Comparison of ENCODE assay signal across 1 cellular context in the genomic region with DNA sequence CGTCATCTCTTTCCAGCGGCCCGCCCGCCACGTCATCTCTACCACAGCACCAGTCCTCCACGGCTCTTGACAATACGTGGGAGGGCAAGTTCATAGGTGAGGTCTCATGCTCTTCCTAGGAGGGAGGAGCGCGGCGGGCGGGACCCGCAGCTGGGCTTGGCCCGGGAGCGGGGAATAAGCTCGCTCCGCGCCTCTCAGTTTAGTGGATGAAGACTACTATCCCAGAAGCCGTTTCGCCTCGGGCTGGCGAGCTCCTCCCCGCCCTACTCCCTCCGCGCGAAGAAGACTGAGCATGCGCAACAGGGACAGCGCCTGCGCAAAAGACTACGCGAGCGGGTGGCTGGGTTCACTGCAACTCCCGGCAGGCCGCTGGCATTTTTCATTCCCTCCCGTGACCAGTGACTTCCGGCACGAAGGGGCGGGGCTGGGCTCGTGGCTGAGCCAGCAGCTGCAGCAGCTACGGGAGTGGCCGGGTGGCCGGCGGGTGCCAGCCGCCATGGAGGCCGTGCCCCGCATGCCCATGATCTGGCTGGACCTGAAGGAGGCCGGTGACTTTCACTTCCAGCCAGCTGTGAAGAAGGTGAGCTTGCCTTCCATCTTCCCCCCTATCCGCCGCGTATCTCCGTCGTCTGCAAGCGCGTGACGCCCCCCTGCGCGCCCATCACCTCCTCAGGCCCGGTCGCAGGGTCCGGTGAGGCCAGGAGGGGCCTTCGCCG.
TF ChIP-seq lines count a peak whose summit lies in the region.

Gene PTPN23, plus strand, starts transcription at position 421 of the 716 bp plus-strand sequence. Its CDS starts 76 bp downstream, at position 497.

TF ChIP-seq in K562, 482 proteins besides CTCF, POLR2A, EP300 and RAD21 (continued from another document and continues in another):
- TF ChIP-seq, protein P1, sequence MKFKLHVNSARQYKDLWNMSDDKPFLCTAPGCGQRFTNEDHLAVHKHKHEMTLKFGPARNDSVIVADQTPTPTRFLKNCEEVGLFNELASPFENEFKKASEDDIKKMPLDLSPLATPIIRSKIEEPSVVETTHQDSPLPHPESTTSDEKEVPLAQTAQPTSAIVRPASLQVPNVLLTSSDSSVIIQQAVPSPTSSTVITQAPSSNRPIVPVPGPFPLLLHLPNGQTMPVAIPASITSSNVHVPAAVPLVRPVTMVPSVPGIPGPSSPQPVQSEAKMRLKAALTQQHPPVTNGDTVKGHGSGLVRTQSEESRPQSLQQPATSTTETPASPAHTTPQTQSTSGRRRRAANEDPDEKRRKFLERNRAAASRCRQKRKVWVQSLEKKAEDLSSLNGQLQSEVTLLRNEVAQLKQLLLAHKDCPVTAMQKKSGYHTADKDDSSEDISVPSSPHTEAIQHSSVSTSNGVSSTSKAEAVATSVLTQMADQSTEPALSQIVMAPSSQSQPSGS (CRISPR knock-in tag; IDR thresholded peaks at IDR 0.05): no peak
- TF ChIP-seq ZBTB9 (CRISPR knock-in tag; IDR thresholded peaks at IDR 0.05) (peak; percentile 88), SMARCA5 (IDR thresholded peaks at IDR 0.05) (no peak), CCNT2 (IDR thresholded peaks at IDR 0.05; ENCODE audit: borderline replicate concordance, extremely low read depth, insufficient read length, low read depth, low read length) (peak; percentile 88), YBX1 (IDR thresholded peaks at IDR 0.05) (no peak), CREM (IDR thresholded peaks at IDR 0.05; ENCODE audit: low read depth) (peak; percentile 95), ZNF175 (CRISPR knock-in tag; IDR thresholded peaks at IDR 0.05; ENCODE audit: low read depth) (peak; percentile 80), ELF1 (tag; IDR thresholded peaks at IDR 0.05) (peak; percentile 92), ASH1L (IDR thresholded peaks at IDR 0.05; ENCODE audit: borderline replicate concordance, low read depth, partially characterized antibody) (no peak), ZBTB8A (IDR thresholded peaks at IDR 0.05; ENCODE audit: partially characterized antibody) (no peak), HDAC6 (IDR thresholded peaks at IDR 0.05; ENCODE audit: low read depth, low read length) (no peak), ZNF395 (CRISPR knock-in tag; IDR thresholded peaks at IDR 0.05) (no peak; the same call in 1 of the 2 replicates), SMARCA4 (IDR thresholded peaks at IDR 0.05) (no peak; the same call in none of the 2 replicates), BRD4 (IDR thresholded peaks at IDR 0.05) (no peak; the same call in 1 of the 2 replicates), ETS2 (tag; IDR thresholded peaks at IDR 0.05; ENCODE audit: borderline replicate concordance, poor library complexity, severe bottlenecking) (no peak), KDM1A (IDR thresholded peaks at IDR 0.05) (no peak), SUPT5H (IDR thresholded peaks at IDR 0.05) (peak; percentile 85), XRCC4 (IDR thresholded peaks at IDR 0.05; ENCODE audit: extremely low read depth, insufficient read depth, insufficient read length) (no peak), KDM5B (IDR thresholded peaks at IDR 0.05; ENCODE audit: insufficient replicate concordance, low read depth, low read length) (no peak), PHB2 (IDR thresholded peaks at IDR 0.05; ENCODE audit: low read depth) (no peak), THAP12 (CRISPR knock-in tag; IDR thresholded peaks at IDR 0.05) (peak; percentile 88), SIN3A (IDR thresholded peaks at IDR 0.05; ENCODE audit: borderline replicate concordance in 2 of 2, control insufficient read depth in 1 of 2, low read depth in 2 of 2, low read length in 2 of 2) (peak; percentile 97), E2F3 (CRISPR knock-in tag; IDR thresholded peaks at IDR 0.05) (peak; percentile 42), TCF7 (IDR thresholded peaks at IDR 0.05; ENCODE audit: borderline replicate concordance) (no peak), SETDB1 (IDR thresholded peaks at IDR 0.05; ENCODE audit: low read length) (peak; percentile 22), ZNF318 (IDR thresholded peaks at IDR 0.05; ENCODE audit: borderline replicate concordance in 1 of 2, low read depth in 1 of 2) (peak in 1 of 2 experiments; percentile 69; a peak in 1 of 4 replicates), RCOR1 (IDR thresholded peaks at IDR 0.05; ENCODE audit: borderline replicate concordance in 1 of 2, low read depth in 2 of 2, low read length in 2 of 2) (peak in 1 of 2 experiments; percentile 11; a peak in 1 of 4 replicates), JUN (IDR thresholded peaks at IDR 0.05; ENCODE audit: borderline replicate concordance, low read depth, low read length) (peak; percentile 32; the same call in 1 of the 2 replicates), JUN (CRISPR knock-in tag; IDR thresholded peaks at IDR 0.05; ENCODE audit: borderline replicate concordance) (no peak), CXXC5 (CRISPR knock-in tag; IDR thresholded peaks at IDR 0.05) (peak; percentile 69), ZFPM2 (CRISPR knock-in tag; IDR thresholded peaks at IDR 0.05) (peak; percentile 71; the same call in 1 of the 2 replicates), SMARCB1 (IDR thresholded peaks at IDR 0.05; ENCODE audit: insufficient read length, low read depth) (no peak), SLC30A9 (CRISPR knock-in tag; IDR thresholded peaks at IDR 0.05) (no peak), TFAM (CRISPR knock-in tag; conservative IDR thresholded peaks at IDR 0.05) (no peak), RBM22 (IDR thresholded peaks at IDR 0.05; ENCODE audit: low read depth, low read length, poor library complexity, severe bottlenecking) (no peak), L3MBTL2 (IDR thresholded peaks at IDR 0.05) (peak; percentile 79), ZNF592 (IDR thresholded peaks at IDR 0.05) (peak; percentile 54), TOE1 (IDR thresholded peaks at IDR 0.05; ENCODE audit: borderline replicate concordance) (peak; percentile 82), TOE1 (CRISPR knock-in tag; IDR thresholded peaks at IDR 0.05; ENCODE audit: borderline replicate concordance, low read depth) (0 out of 2 replicates have a peak, but pooled peaks have one; percentile 72), MCM5 (IDR thresholded peaks at IDR 0.05; ENCODE audit: low read depth) (no peak), CGGBP1 (CRISPR knock-in tag; IDR thresholded peaks at IDR 0.05) (no peak)
